In genomic region chr2:26675651-26676255, GRCh38 we compare ENCODE assay signal across 24 cellular contexts. TPM values are rescaled to one million over a fixed set of nuclear protein-coding genes. Genes with fewer than 3 reads are reported as not detected.
"Had no signal": no experiment of that assay in that cellular context is flagged by ENCODE, and none has a peak within 500 bp of the region (broad histone marks: within the 10 kb centered on the region; RNA-seq: fewer than 3 reads in every experiment).

No MANE protein-coding gene starts in this region.

- H3K9me3 ChIP-seq: tibial artery had no signal

- H3K27ac ChIP-seq: esophagus muscularis mucosa, hepatocyte, tibial artery had no signal

- ATAC-seq: effector memory CD8-positive, alpha-beta T cell; T-helper 17 cell had no signal

- H2AFZ ChIP-seq: hepatocyte had no signal

- H3K4me2 ChIP-seq: hepatocyte had no signal

- H3K4me3 ChIP-seq: esophagus muscularis mucosa, hepatocyte, tibial artery had no signal

- DNase-seq: activated CD4-positive, alpha-beta memory T cell treated with anti-CD3 and anti-CD28 coated beads for 36 hours; activated CD4-positive, alpha-beta T cell treated with anti-CD3 and anti-CD28 coated beads for 48 hours; activated naive CD4-positive, alpha-beta T cell treated with anti-CD3 and anti-CD28 coated beads, Interleukin-2, amount 10 ng/mL, durations not matched to agents 7 days and 5 days; activated T-cell treated with anti-CD3 and anti-CD28 coated beads, Interleukin-2, amount 50 U/mL, for 48 hours; effector memory CD8-positive, alpha-beta T cell; glutamatergic neuron; immature natural killer cell; kidney glomerular epithelial cell; naive B cell; occipital lobe; stimulated activated CD4-positive, alpha-beta T cell treated with anti-CD3 and anti-CD28 coated beads, Interleukin-12 subunit alpha, Interleukin-12 subunit beta, amount 100 ng/mL, for 4 hours; stimulated activated CD4-positive, alpha-beta T cell treated with anti-CD3 and anti-CD28 coated beads, Interleukin-1b, Interleukin-23, amount 100 ng/mL, for 48 hours; SW 1271; T-helper 17 cell had no signal

- H3K79me2 ChIP-seq: hepatocyte had no signal

- H3K4me1 ChIP-seq: esophagus muscularis mucosa, tibial artery had no signal

- H3K27me3 ChIP-seq: hepatocyte, tibial artery had no signal

- H3K36me3 ChIP-seq: esophagus muscularis mucosa, tibial artery had no signal

RNA-seq across cellular contexts. Expression of gene KCNK3, which starts 16.8 kb away (rescaled TPM):
- total RNA-seq: activated CD4-positive, alpha-beta memory T cell treated with anti-CD3 and anti-CD28 coated beads for 36 hours; dermis microvascular lymphatic vessel endothelial cell; T-helper 17 cell had no signal
- polyA plus RNA-seq: immature natural killer cell had no signal

RNA-seq across cellular contexts. Expression of gene CIB4, which starts 34.6 kb away (rescaled TPM):
- total RNA-seq: activated CD4-positive, alpha-beta memory T cell treated with anti-CD3 and anti-CD28 coated beads for 36 hours; dermis microvascular lymphatic vessel endothelial cell; esophagus muscularis mucosa; frontal cortex; hepatocyte; liver; mononuclear cell; occipital lobe; renal cortical epithelial cell; T-helper 17 cell; urinary bladder had no signal
- polyA plus RNA-seq: hepatocyte, immature natural killer cell, liver, neural cell, urinary bladder had no signal
